Comparison of ENCODE assay signal across 17 cellular contexts in the genomic region with DNA sequence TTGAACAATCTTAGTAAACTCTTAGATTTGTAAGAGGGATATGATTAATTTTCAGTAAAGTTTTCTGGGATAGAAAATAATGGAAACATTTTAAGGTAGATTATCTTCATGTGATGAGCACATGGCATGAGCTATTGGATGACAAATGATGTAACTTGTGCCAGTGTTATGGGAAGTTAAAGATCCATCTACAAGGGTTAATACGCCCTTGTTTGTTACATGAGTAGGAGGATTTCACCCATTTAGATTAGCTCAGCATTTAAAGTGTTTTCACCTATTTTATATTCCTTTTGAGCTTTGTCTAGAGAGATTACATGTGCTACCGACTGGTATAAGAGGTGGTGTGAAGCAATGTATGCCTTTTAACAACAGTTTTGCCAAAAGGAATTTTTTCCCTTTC. TPM values are rescaled to one million over a fixed set of nuclear protein-coding genes. Genes with fewer than 3 reads are reported as not detected.
DNase-seq lines count a peak whose midpoint lies in the region; ATAC-seq and TF ChIP-seq lines count a peak whose summit lies in the region.
"Had no signal": no experiment of that assay in that cellular context is flagged by ENCODE, and none has a peak within 500 bp of the region (broad histone marks: within the 10 kb centered on the region; RNA-seq: fewer than 3 reads in every experiment).

No MANE protein-coding gene starts in this region.

- H3K9me3 ChIP-seq in breast epithelium = peaks cover 0 to 5% of the 10 kb centered on the region in 2 donors
- peaks cover 13% of the 10 kb centered on the region; the same call in 1 of the 2 replicates for H3K9me3 ChIP-seq in Panc1 (ENCODE audit: control insufficient read depth, insufficient read depth, low read depth, low read length)

- H3K36me3 ChIP-seq in breast epithelium (no peaks in the 10 kb centered on the region), Panc1 (ENCODE audit: control insufficient read depth, insufficient read depth, low read length) (no peaks in the 10 kb centered on the region)
- H3K36me3 ChIP-seq: BLaER1 had no signal

- no peaks in the 10 kb centered on the region for H3K9me3 Mint-ChIP-seq in MCF 10A (ENCODE audit: unreplicated experiment)
- H3K9me3 Mint-ChIP-seq: GM23338 had no signal

- H3K27ac ChIP-seq in breast epithelium = no peak overlapping the region
- H3K27ac ChIP-seq in Panc1 (ENCODE audit: low read length) = peak overlapping the region; percentile 96; the same call in 1 of the 2 replicates
- H3K27ac ChIP-seq in foreskin keratinocyte = peak overlapping the region; percentile 76
- H3K27ac ChIP-seq: 22Rv1, BLaER1 had no signal

- no peak for ATAC-seq in Panc1
- ATAC-seq in foreskin keratinocyte = no peak
- ATAC-seq: GM23338 had no signal

- intact Hi-C loops in MCF 10A (cut with micrococcal nuclease) (no loop called here), breast epithelium (cut with DNase I; ENCODE audit: low total_unique reads) (no loop called here), Panc1 (cut with micrococcal nuclease; ENCODE audit: unreplicated experiment) (no loop called here)

- H3K4me1 ChIP-seq in breast epithelium (peaks cover 0 to 5% of the 10 kb centered on the region in 2 donors), Panc1 (ENCODE audit: control insufficient read depth, insufficient read depth, low read length) (peaks cover 33% of the 10 kb centered on the region), foreskin keratinocyte (peaks cover 56% of the 10 kb centered on the region)
- H3K4me1 ChIP-seq: BLaER1 had no signal

- TF ChIP-seq POLR2A in breast epithelium (IDR thresholded peaks at IDR 0.05) = no peak

- peaks cover 37% of the 10 kb centered on the region for H3K4me1 Mint-ChIP-seq in MCF 10A (ENCODE audit: insufficient read depth, unreplicated experiment)
- H3K4me1 Mint-ChIP-seq: GM23338 had no signal

- POLR2A ChIA-PET in MCF 10A (lab: Yijun Ruan, JAX) = interaction anchor here (1.6 to 10.3 kb wide), 3 partner anchors 8 to 55 kb away, joined by 3 to 230 read pairs (median 171); no protein-coding TSS in a partner anchor
- POLR2A ChIA-PET in Panc1 (lab: Charles Lee) = no interaction called here

- peak overlapping the region; percentile 49 for H3K27ac Mint-ChIP-seq in MCF 10A (ENCODE audit: low read depth, unreplicated experiment)
- H3K27ac Mint-ChIP-seq: GM23338, H9 had no signal

- BruUV-seq in MCF 10A (replicated peaks; lab: Mats Ljungman, UMichigan) (no TSS peak), Panc1 (replicated peaks; lab: Mats Ljungman, UMichigan) (no TSS peak)

- CTCF ChIA-PET in MCF 10A (lab: Yijun Ruan, JAX) (interaction anchor here (0.5 to 1.4 kb wide), 3 partner anchors 10 to 205 kb away, joined by 3 to 7 read pairs (median 4); no protein-coding TSS in a partner anchor), Panc1 (lab: Charles Lee) (no interaction called here)

- H3K27me3 ChIP-seq in breast epithelium = no peaks in the 10 kb centered on the region
- H3K27me3 ChIP-seq in Panc1 (ENCODE audit: control insufficient read depth, insufficient read depth, low read length) = no peaks in the 10 kb centered on the region
- H3K27me3 ChIP-seq in foreskin keratinocyte = no peaks in the 10 kb centered on the region
- H3K27me3 ChIP-seq: BLaER1 had no signal

- no peak for TF ChIP-seq CTCF in MCF 10A (IDR thresholded peaks at IDR 0.05; ENCODE audit: unreplicated experiment)
- no peak for TF ChIP-seq CTCF in breast epithelium (IDR thresholded peaks at IDR 0.05)
- TF ChIP-seq CTCF in Panc1 (IDR thresholded peaks at IDR 0.05) = no peak
- no peak for TF ChIP-seq CTCF in foreskin keratinocyte (conservative IDR thresholded peaks at IDR 0.05)
- no peak for TF ChIP-seq CTCF in foreskin fibroblast (IDR thresholded peaks at IDR 0.05; ENCODE audit: low read depth, low read length)

- no peaks in the 10 kb centered on the region for H3K27me3 Mint-ChIP-seq in MCF 10A (ENCODE audit: insufficient read depth, unreplicated experiment)
- H3K27me3 Mint-ChIP-seq: CD8-positive, alpha-beta memory T cell had no signal

- H3K36me3 Mint-ChIP-seq in MCF 10A (ENCODE audit: insufficient read depth, unreplicated experiment) = peaks cover 54% of the 10 kb centered on the region

- in situ Hi-C loops in Panc1 (cut with HindIII; ENCODE audit: low pct_unique_long_range_greater_than_20kb, low sequenced_read_pairs) = no loop called here

- H3K4me3 Mint-ChIP-seq in MCF 10A (ENCODE audit: unreplicated experiment) = no peak overlapping the region
- H3K4me3 Mint-ChIP-seq: CD8-positive, alpha-beta memory T cell; GM23338; H9 had no signal

- DNase-seq in MCF 10A (ENCODE audit: unreplicated experiment) = no peak
- no peak for DNase-seq in breast epithelium (ENCODE audit: low spot score in 2 of 2)
- no peak for DNase-seq in Panc1 (ENCODE audit: low read depth, low spot score)
- DNase-seq in foreskin keratinocyte = no peak
- DNase-seq in SW 1271 (lab: John Stamatoyannopoulos, UW) = no peak
- DNase-seq in SW480 (ENCODE audit: low spot score) = no peak
- DNase-seq in foreskin fibroblast = no peak
- DNase-seq: AML-193; Caco-2; CD8-positive, alpha-beta memory T cell; DMS53; H9 had no signal

- H3K4me3 ChIP-seq in breast epithelium = no peak overlapping the region
- no peak overlapping the region for H3K4me3 ChIP-seq in Panc1 (ENCODE audit: low read depth in 2 of 2, low read length in 2 of 2)
- H3K4me3 ChIP-seq in foreskin fibroblast (ENCODE audit: low read depth in 1 of 2, low read length in 2 of 2) = no peak overlapping the region
- H3K4me3 ChIP-seq: BLaER1, GM23338 had no signal

RNA-seq across cellular contexts. Expression of a gene that starts 5.6 kb away (rescaled TPM):
- total RNA-seq in MCF 10A (2022) (77.8 and 97.7 TPM in 2 replicates), breast epithelium (100 to 1,000 TPM in 1 of 3 donors, 10 to 100 TPM in 2; 67.2 to 146 (median 76.8) TPM), Panc1 (2021; ENCODE audit: unreplicated experiment) (43.0 TPM), foreskin keratinocyte (28.2 and 36.5 TPM in 2 replicates)
- polyA plus RNA-seq in Panc1 (2012; ENCODE audit: insufficient read length) = 15.2 TPM
- 9.5 and 9.6 TPM in 2 replicates for polyA plus RNA-seq in foreskin keratinocyte

RNA-seq across cellular contexts. Expression of a gene that starts 46.5 kb away (rescaled TPM):
- total RNA-seq in MCF 10A (2022) = not detected in 2 replicates
- not detected for total RNA-seq in breast epithelium
- total RNA-seq in Panc1 (2021; ENCODE audit: unreplicated experiment) = not detected
- not detected for polyA plus RNA-seq in Panc1 (2012; ENCODE audit: insufficient read length)
- not detected in 2 replicates for total RNA-seq in foreskin keratinocyte
- not detected in 2 replicates for polyA plus RNA-seq in foreskin keratinocyte
- total RNA-seq: Caco-2; CD8-positive, alpha-beta memory T cell; Daoy; GM23338; H9; HT1080 had no signal
- polyA plus RNA-seq: CD8-positive, alpha-beta memory T cell; GM23338 had no signal

Comparison
In these comparisons a context has a peak if more than half of its experiments do, and no peak if none do; other contexts are left out.
1. H3K27ac ChIP-seq: peak in Panc1 (single experiment) and foreskin keratinocyte (single experiment); none in breast epithelium (0 of 2).